11 cellular contexts compared by ENCODE assay signal in the genomic region with DNA sequence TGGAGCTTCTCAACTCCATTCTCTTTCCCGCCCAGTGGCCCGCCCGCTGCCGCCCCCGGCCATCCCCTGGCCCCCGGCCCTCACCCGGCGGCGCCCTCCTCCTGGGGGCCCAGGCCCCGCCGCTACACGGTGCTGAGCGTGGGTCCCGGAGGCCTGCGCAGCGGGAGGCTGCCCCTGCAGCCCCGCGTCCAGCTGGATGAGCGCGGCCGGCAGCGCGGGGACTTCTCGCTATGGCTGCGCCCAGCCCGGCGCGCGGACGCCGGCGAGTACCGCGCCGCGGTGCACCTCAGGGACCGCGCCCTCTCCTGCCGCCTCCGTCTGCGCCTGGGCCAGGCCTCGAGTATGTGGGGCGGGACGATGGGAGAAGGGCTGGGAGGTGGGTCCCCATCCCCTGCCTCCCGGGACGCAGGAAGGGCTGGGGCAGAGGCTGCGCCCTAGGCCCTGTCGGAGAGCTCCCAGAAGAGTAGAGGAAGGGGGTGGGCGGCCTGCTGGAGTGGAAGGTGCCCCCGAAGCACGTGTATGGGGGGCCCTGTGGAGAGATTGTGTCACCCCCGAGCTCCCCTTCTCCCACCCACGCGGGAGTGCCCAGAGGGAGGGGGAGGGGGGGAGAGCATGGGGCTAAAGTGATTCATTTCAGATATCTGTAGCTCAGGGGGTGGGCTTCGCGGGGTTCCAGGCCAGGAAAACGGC. TPM values are rescaled to one million over a fixed set of nuclear protein-coding genes. Genes with fewer than 3 reads are reported as not detected.
A peak's percentile ranks its signal among the peaks of the same experiment; 100 is the strongest.
DNase-seq lines count a peak whose midpoint lies in the region; ATAC-seq and TF ChIP-seq lines count a peak whose summit lies in the region.
"Had no signal": no experiment of that assay in that cellular context is flagged by ENCODE, and none has a peak within 500 bp of the region (broad histone marks: within the 10 kb centered on the region; RNA-seq: fewer than 3 reads in every experiment).

No MANE protein-coding gene starts in this region.

- no peak overlapping the region for H3K9ac ChIP-seq in iPS-15b (ENCODE audit: low read depth, low read length)

- no peak overlapping the region for H3K27ac ChIP-seq in A673 (ENCODE audit: low read depth, low read length, poor library complexity, severe bottlenecking)
- H3K27ac ChIP-seq: thyroid gland had no signal

- POLR2A ChIA-PET in A673 (lab: Charles Lee; ENCODE audit: low non-redundant PET) = interaction anchor here (0.7 kb wide), 1 partner anchor 84 kb away, joined by 3 read pairs; no protein-coding TSS in a partner anchor

- intact Hi-C loops in A673 (cut with micrococcal nuclease; ENCODE audit: unreplicated experiment) = no loop called here

- H3K36me3 ChIP-seq in iPS-15b (ENCODE audit: control insufficient read depth, insufficient read depth, low read length) (peaks cover 14% of the 10 kb centered on the region), A673 (ENCODE audit: insufficient read depth, low read length, poor library complexity, severe bottlenecking) (peaks cover 50% of the 10 kb centered on the region)

- H3K4me1 ChIP-seq in iPS-15b (ENCODE audit: control insufficient read depth, insufficient read depth, low read length) (peaks cover 16% of the 10 kb centered on the region), A673 (ENCODE audit: insufficient read depth, low read length, poor library complexity, severe bottlenecking) (peaks cover 16% of the 10 kb centered on the region)

- peak; percentile 60 for DNase-seq in DMS53 (lab: John Stamatoyannopoulos, UW)
- no peak for DNase-seq in DMS53 treated with DMSO at 0.1 percent for 48 hours (lab: John Stamatoyannopoulos, UW; ENCODE audit: unreplicated experiment)
- peak; percentile 65 for DNase-seq in activated T-cell treated with anti-CD3 and anti-CD28 coated beads for 48 hours (ENCODE audit: low read depth)
- peak; percentile 88 for DNase-seq in stimulated activated CD8-positive, alpha-beta memory T cell treated with anti-CD3 and anti-CD28 coated beads, Interleukin-4, amount 100 ng/mL, for 48 hours
- DNase-seq in A673 (ENCODE audit: low spot score) = no peak
- DNase-seq: erythroblast, thyroid gland had no signal

- H3K9me3 ChIP-seq in iPS-15b (ENCODE audit: control insufficient read depth, insufficient read depth, low read length) (no peaks in the 10 kb centered on the region), A673 (ENCODE audit: low read depth, low read length, poor library complexity, severe bottlenecking) (no peaks in the 10 kb centered on the region)
- H3K9me3 ChIP-seq: thyroid gland had no signal

- CTCF ChIA-PET in A673 (lab: Charles Lee) = interaction anchor here (1.1 kb wide), 1 partner anchor 21 kb away, joined by 3 read pairs; a partner anchor contains a TSS

- peak overlapping the region; percentile 53 for H3K4me3 ChIP-seq in iPS-15b (ENCODE audit: low read depth, low read length)
- H3K4me3 ChIP-seq in A673 (ENCODE audit: low read depth, low read length, poor library complexity, severe bottlenecking) = no peak overlapping the region
- H3K4me3 ChIP-seq: thyroid gland had no signal

- H3K27me3 ChIP-seq in iPS-15b (ENCODE audit: control insufficient read depth, insufficient read depth, low read length) (peaks cover 63% of the 10 kb centered on the region), A673 (replicated peaks; ENCODE audit: insufficient read depth, low read depth, low read length, poor library complexity) (no peaks in the 10 kb centered on the region)
- H3K27me3 ChIP-seq: thyroid gland had no signal

- BruUV-seq in A673 (replicated peaks; lab: Mats Ljungman, UMichigan) = no TSS peak

- ATAC-seq in GM18909 (IDR thresholded peaks at IDR 0.05; ENCODE audit: poor library complexity, unreplicated experiment) = no peak
- no peak for ATAC-seq in HG03457 (IDR thresholded peaks at IDR 0.05; ENCODE audit: unreplicated experiment)

- TF ChIP-seq CTCF in A673 (conservative IDR thresholded peaks at IDR 0.05; ENCODE audit: low read depth, low read length) = no peak

RNA-seq across cellular contexts. Expression of a gene that starts 1.5 kb away (rescaled TPM):
- 4.1 and 5.5 TPM in 2 replicates for total RNA-seq in A673 (2021)
- total RNA-seq: myocyte had no signal

RNA-seq across cellular contexts. Expression of a gene that starts 7.6 kb away (rescaled TPM):
- 600 and 620 TPM in 2 replicates for total RNA-seq in A673 (2021)

RNA-seq across cellular contexts. Expression of a gene that starts 15.5 kb away (rescaled TPM):
- total RNA-seq in A673 (2021) = not detected in 2 replicates
- total RNA-seq: myocyte had no signal

RNA-seq across cellular contexts. Expression of a gene that starts 20.9 kb away (rescaled TPM):
- total RNA-seq in A673 (2021) = 242 and 254 TPM in 2 replicates

RNA-seq across cellular contexts. Expression of a gene that starts 47.8 kb away (rescaled TPM):
- total RNA-seq in A673 (2021) = 18.3 and 23.2 TPM in 2 replicates

Comparison
In these comparisons a context has a peak if more than half of its experiments do, and no peak if none do; other contexts are left out.
1. DNase-seq: peak in DMS53 (single experiment), activated T-cell treated with anti-CD3 and anti-CD28 coated beads for 48 hours (single experiment) and stimulated activated CD8-positive, alpha-beta memory T cell treated with anti-CD3 and anti-CD28 coated beads, Interleukin-4, amount 100 ng/mL, for 48 hours (single experiment); none in DMS53 treated with DMSO at 0.1 percent for 48 hours (single experiment) and A673 (single experiment).